In genomic region chr1:237709355-237709754, GRCh38 we compare ENCODE assay signal across 22 cellular contexts.
"Had no signal": no experiment of that assay in that cellular context is flagged by ENCODE, and none has a peak within 500 bp of the region (broad histone marks: within the 10 kb centered on the region; RNA-seq: fewer than 3 reads in every experiment).

No MANE protein-coding gene starts in this region.

- H3K9ac ChIP-seq: neural progenitor cell had no signal

- H3K4me3 ChIP-seq: breast epithelium, esophagus muscularis mucosa, neural progenitor cell, uterus had no signal

- H3K36me3 ChIP-seq: breast epithelium, neural progenitor cell, uterus had no signal

- H3K27me3 ChIP-seq: breast epithelium, esophagus muscularis mucosa, foreskin keratinocyte, neural progenitor cell, uterus had no signal

- H3K4me1 ChIP-seq: breast epithelium, foreskin keratinocyte, neural progenitor cell, uterus had no signal

- H3K27ac ChIP-seq: breast epithelium, esophagus muscularis mucosa, foreskin keratinocyte, neural progenitor cell, uterus had no signal

- ATAC-seq: activated naive CD4-positive, alpha-beta T cell treated with anti-CD3 and anti-CD28 coated beads, Interleukin-2, amount 50 U/mL, for 72 hours; foreskin keratinocyte; naive thymus-derived CD8-positive, alpha-beta T cell; right cardiac atrium; stimulated activated naive CD8-positive, alpha-beta T cell treated with anti-CD3 and anti-CD28 coated beads, Interleukin-15, amount 100 ng/mL, for 72 hours had no signal

- H3K4me2 ChIP-seq: neural progenitor cell had no signal

- DNase-seq: activated CD4-positive, alpha-beta memory T cell treated with anti-CD3 and anti-CD28 coated beads for 36 hours; activated CD4-positive, alpha-beta T cell treated with anti-CD3 and anti-CD28 coated beads for 48 hours; activated CD8-positive, alpha-beta memory T cell treated with anti-CD3 and anti-CD28 coated beads, Interleukin-2, amount 50 U/mL, for 48 hours; activated naive CD4-positive, alpha-beta T cell; activated T-cell treated with anti-CD3 and anti-CD28 coated beads, Interleukin-2, amount 50 U/mL, for 24 hours; central memory CD4-positive, alpha-beta T cell; endodermal cell; foreskin keratinocyte; islet precursor cell; naive thymus-derived CD8-positive, alpha-beta T cell; occipital lobe; posterior cingulate gyrus; right cardiac atrium; stimulated activated CD4-positive, alpha-beta T cell treated with anti-CD3 and anti-CD28 coated beads, Interleukin-12 subunit alpha, Interleukin-12 subunit beta, amount 100 ng/mL, for 4 hours; stimulated activated CD4-positive, alpha-beta T cell treated with anti-CD3 and anti-CD28 coated beads, Interleukin-4, amount 100 ng/mL, for 1 hour; stimulated activated naive CD8-positive, alpha-beta T cell treated with anti-CD3 and anti-CD28 coated beads, Interleukin-15, amount 100 ng/mL, for 72 hours; substantia nigra; uterus had no signal

- H3K9me3 ChIP-seq: breast epithelium, esophagus muscularis mucosa, uterus had no signal
